ENCODE assay signal across 8 cellular contexts in the genomic region with DNA sequence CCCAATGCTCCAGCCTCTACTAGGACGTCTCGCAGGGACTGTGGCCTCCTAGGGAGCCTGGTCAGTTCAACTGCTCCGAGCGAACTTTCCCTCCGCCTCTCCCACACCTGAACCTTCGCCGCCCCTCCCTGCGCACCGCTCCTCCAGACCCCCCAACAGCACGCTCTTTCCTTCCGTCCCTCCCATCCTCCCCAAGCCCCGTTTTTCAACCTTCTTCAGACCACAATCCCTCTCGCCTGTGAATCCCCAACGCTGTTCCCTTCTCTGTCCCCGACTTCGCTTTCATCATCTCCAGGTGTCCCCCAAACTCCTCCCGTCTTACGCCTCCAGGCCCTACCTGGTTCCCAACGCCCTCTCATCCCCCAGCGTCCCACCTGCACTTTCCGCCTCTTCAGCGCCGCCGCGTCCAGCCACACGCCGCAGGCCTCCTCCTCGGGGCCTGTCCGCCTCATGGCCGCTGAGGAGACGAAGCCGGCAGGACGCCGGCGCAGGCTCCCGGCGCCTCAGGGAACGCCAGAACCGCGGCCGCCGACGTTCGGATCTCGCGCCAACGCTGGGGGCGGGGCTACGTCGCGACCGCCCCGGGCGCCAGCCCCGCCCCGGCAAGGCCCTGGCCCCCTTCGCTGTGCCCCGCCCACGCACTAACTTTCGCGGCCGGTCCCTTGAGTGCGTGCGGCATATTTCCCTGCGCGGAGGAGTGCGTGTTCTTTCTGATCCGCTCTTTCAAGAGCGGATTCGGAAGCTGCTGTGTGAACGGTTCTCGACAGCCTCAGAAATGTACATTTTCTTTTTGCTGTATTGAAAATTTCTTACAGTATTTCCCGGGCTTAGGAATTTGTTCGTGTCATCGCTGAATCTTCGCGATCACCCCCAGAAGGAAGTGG. TPM values are rescaled to one million over a fixed set of nuclear protein-coding genes. Genes with fewer than 3 reads are reported as not detected.
DNase-seq lines count a peak whose midpoint lies in the region; ATAC-seq and TF ChIP-seq lines count a peak whose summit lies in the region.

A gene with protein sequence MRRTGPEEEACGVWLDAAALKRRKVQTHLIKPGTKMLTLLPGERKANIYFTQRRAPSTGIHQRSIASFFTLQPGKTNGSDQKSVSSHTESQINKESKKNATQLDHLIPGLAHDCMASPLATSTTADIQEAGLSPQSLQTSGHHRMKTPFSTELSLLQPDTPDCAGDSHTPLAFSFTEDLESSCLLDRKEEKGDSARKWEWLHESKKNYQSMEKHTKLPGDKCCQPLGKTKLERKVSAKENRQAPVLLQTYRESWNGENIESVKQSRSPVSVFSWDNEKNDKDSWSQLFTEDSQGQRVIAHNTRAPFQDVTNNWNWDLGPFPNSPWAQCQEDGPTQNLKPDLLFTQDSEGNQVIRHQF (minus strand): TSS at position 552 of the 884 bp plus-strand sequence. CDS start 100 bp downstream, at position 452.

- H3K4me3 ChIP-seq in HUES64 (ENCODE audit: low read length) (peak within 1 kb of the TSS; percentile 88), OCI-LY7 (ENCODE audit: low read depth, low read length, poor library complexity, severe bottlenecking) (peak within 1 kb of the TSS; percentile 77), esophagus (ENCODE audit: low read depth in 1 of 2, low read length in 2 of 2) (peak within 1 kb of the TSS; percentile 49 to 55), muscle layer of colon (ENCODE audit: low read depth in 1 of 2, low read length in 2 of 2) (peak within 1 kb of the TSS; percentile 38 to 79)

- CTCF ChIA-PET in OCI-LY7 (lab: Charles Lee; ENCODE audit: unreplicated experiment) = no interaction called here

- DNase-seq in COR-L47 (lab: John Stamatoyannopoulos, UW) (peak; percentile 77), OCI-LY7 (ENCODE audit: low spot score) (peak; percentile 90), activated T-cell treated with anti-CD3 and anti-CD28 coated beads for 48 hours (ENCODE audit: low read depth) (peak; percentile 93)
- peak; percentile 94 for DNase-seq in stimulated activated CD8-positive, alpha-beta memory T cell treated with anti-CD3 and anti-CD28 coated beads, Interleukin-4, amount 100 ng/mL, for 48 hours

- ATAC-seq in GM21381 (IDR thresholded peaks at IDR 0.05; ENCODE audit: unreplicated experiment) = peak; percentile 89

- H3K9me2 ChIP-seq in OCI-LY7 (ENCODE audit: insufficient read depth, low read length) = no peaks in the 10 kb centered on the region

- peak within 1 kb of the TSS; percentile 98 for H3K4me2 ChIP-seq in OCI-LY7 (ENCODE audit: low read length)

- H3K9me3 ChIP-seq in HUES64 (ENCODE audit: insufficient read depth, low read depth, low read length) (no peaks in the 10 kb centered on the region), OCI-LY7 (ENCODE audit: low read length) (no peaks in the 10 kb centered on the region), esophagus (ENCODE audit: control insufficient read depth in 2 of 2, insufficient read depth in 1 of 2, low read depth in 1 of 2, low read length in 1 of 2) (no peaks in the 10 kb centered on the region), muscle layer of colon (ENCODE audit: low read length) (no peaks in the 10 kb centered on the region)

- no TSS peak for BruUV-seq in OCI-LY7 (replicated peaks; lab: Mats Ljungman, UMichigan)

- H4K20me1 ChIP-seq in OCI-LY7 (ENCODE audit: insufficient read depth, low read length) = no peaks in the 10 kb centered on the region

- TF ChIP-seq CTCF in OCI-LY7 (conservative IDR thresholded peaks at IDR 0.05; ENCODE audit: low read length) = no peak

- H3K36me3 ChIP-seq in HUES64 (ENCODE audit: insufficient read depth, low read length) (no peaks in the 10 kb centered on the region; the same call in 1 of the 2 replicates), OCI-LY7 (ENCODE audit: insufficient read depth, low read length) (no peaks in the 10 kb centered on the region), esophagus (ENCODE audit: control insufficient read depth in 2 of 2, insufficient read depth in 2 of 2, low read length in 1 of 2) (peaks cover 0 to 8% of the 10 kb centered on the region in 2 donors), muscle layer of colon (ENCODE audit: insufficient read depth, low read length) (peaks cover 13% of the 10 kb centered on the region)

- intact Hi-C loops in OCI-LY7 (cut with micrococcal nuclease; ENCODE audit: unreplicated experiment) = no loop called here

- H3K27ac ChIP-seq in HUES64 (ENCODE audit: low read depth, low read length) (peak within 1 kb of the TSS; percentile 76), OCI-LY7 (ENCODE audit: low read depth, low read length, poor library complexity, severe bottlenecking) (peak within 1 kb of the TSS; percentile 41), esophagus (ENCODE audit: low read depth in 2 of 2, low read length in 1 of 2) (peak within 1 kb of the TSS; percentile 82 to 85), muscle layer of colon (ENCODE audit: low read depth, low read length) (peak within 1 kb of the TSS; percentile 72)

- H3K4me1 ChIP-seq in HUES64 (ENCODE audit: insufficient read depth, low read length) (peaks cover 9% of the 10 kb centered on the region; the same call in 1 of the 2 replicates), OCI-LY7 (ENCODE audit: insufficient read depth, low read length, poor library complexity, severe bottlenecking) (peaks cover 16% of the 10 kb centered on the region), esophagus (ENCODE audit: control insufficient read depth in 2 of 2, insufficient read depth in 2 of 2, low read length in 1 of 2) (peaks cover 2 to 20% of the 10 kb centered on the region in 2 donors), muscle layer of colon (ENCODE audit: insufficient read depth, low read length) (peaks cover 9% of the 10 kb centered on the region)

- H3K9ac ChIP-seq in HUES64 (ENCODE audit: low read depth, low read length) = peak within 1 kb of the TSS; percentile 97
- H3K9ac ChIP-seq in muscle layer of colon (ENCODE audit: low read length) = peak within 1 kb of the TSS; percentile 81

- under 1% methylated on average over 77 of the region's 77 CpGs for WGBS in HUES64
- WGBS in esophagus, 2 donors = 1 to 2% methylated on average over 77 of the region's 77 CpGs

- POLR2A ChIA-PET in OCI-LY7 (lab: Charles Lee) = no interaction called here

- H2AFZ ChIP-seq in OCI-LY7 (ENCODE audit: low read length) = peak within 1 kb of the TSS; percentile 92

- H3K27me3 ChIP-seq in HUES64 (ENCODE audit: insufficient read depth, low read length) (no peaks in the 10 kb centered on the region), esophagus (ENCODE audit: control insufficient read depth in 1 of 2, insufficient read depth in 2 of 2, low read length in 2 of 2) (no peaks in the 10 kb centered on the region), muscle layer of colon (ENCODE audit: control insufficient read depth in 1 of 2, insufficient read depth in 2 of 2, low read length in 2 of 2) (no peaks in the 10 kb centered on the region)

- H3K79me2 ChIP-seq in OCI-LY7 (ENCODE audit: insufficient read depth, low read depth, low read length) = peaks cover 37% of the 10 kb centered on the region; the same call in 1 of the 2 replicates

RNA-seq across cellular contexts. Expression of the gene that starts here (rescaled TPM):
- polyA plus RNA-seq in HUES64 (2013, experiment 1 of 2) = 14.7 TPM
- polyA plus RNA-seq in HUES64 (2013, experiment 2 of 2) = 17.8 TPM
- 14.2 and 21.5 TPM in 2 replicates for total RNA-seq in OCI-LY7 (2014; rRNA removed; shearing (Covaris generic))
- 15.1 and 16.8 TPM in 2 replicates for total RNA-seq in OCI-LY7 (2022)
- polyA plus RNA-seq in esophagus = 1 to 10 TPM; 1.1 to 2.0 TPM

Comparison
In these comparisons a context has a peak if more than half of its experiments do, and no peak if none do; other contexts are left out.
1. Peak in every context shown above with its lines: DNase-seq, ATAC-seq, H3K4me3 ChIP-seq and H3K27ac ChIP-seq.